In the genomic region with DNA sequence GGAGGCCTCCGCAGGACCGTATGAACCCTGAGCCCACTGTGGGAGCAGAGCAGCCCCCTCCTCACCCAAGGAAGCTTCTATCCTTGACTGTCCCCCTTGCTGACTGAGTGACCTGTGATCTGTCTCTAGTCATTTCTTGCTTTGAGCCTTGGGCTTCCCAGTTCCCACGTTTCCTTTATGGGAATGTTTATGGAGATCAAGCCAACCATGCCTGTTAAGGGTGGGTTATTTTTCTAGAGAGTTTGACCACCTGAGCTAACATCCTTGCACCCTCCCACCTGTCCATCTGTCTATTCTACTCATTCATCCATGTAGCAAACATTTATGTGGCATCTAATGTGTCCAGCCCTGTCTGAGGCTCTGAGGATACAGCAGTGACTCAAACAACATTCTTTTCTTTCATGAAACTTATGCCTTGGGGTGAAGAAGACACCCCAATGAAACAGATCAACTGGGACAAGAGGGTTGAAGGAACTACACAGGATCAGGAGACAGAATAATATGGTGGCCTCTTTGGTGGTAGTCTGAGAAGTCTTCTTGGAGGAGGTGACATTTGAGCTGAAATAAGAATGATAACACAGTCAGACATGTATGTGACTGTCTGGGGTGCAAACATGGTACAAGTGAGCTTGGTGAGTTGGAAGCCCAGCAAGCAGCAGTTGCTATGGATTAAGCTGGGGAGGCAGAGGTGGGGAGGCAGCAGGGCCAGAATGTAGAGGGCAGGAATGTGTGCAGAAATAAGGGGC, we compare ENCODE assay signal across 9 cellular contexts. TPM values are rescaled to one million over a fixed set of nuclear protein-coding genes. Genes with fewer than 3 reads are reported as not detected.
DNase-seq lines count a peak whose midpoint lies in the region; TF ChIP-seq lines count a peak whose summit lies in the region.
"Had no signal": no experiment of that assay in that cellular context is flagged by ENCODE, and none has a peak within 500 bp of the region (broad histone marks: within the 10 kb centered on the region; RNA-seq: fewer than 3 reads in every experiment).

No MANE protein-coding gene starts in this region.

- CTCF ChIA-PET in AG04450 (lab: Charles Lee), result no interaction called here

- H3K23me2 ChIP-seq in H9 (ENCODE audit: insufficient read length, low read depth, low read length, poor library complexity, severe bottlenecking), result no peaks in the 10 kb centered on the region

- H2AFZ ChIP-seq in H9 (ENCODE audit: low read length), result no peak overlapping the region

- peak overlapping the region in 2 of 3 experiments; percentile 90 to 94; a peak in 6 of 7 replicates for H3K27ac Mint-ChIP-seq in H9
- H3K27ac Mint-ChIP-seq in nephron progenitor cell, result peak overlapping the region; percentile 76

- peak overlapping the region; percentile 4 for H3K4me2 ChIP-seq in H9 (ENCODE audit: insufficient read depth, insufficient read length, low read length)

- peaks cover 5% of the 10 kb centered on the region for H3K27me3 ChIP-seq in AG04450 (ENCODE audit: control insufficient read depth, insufficient read depth, low read length)
- H3K27me3 ChIP-seq in H9 (ENCODE audit: insufficient read depth, low read length), result no peaks in the 10 kb centered on the region

- H4K91ac ChIP-seq in H9 (ENCODE audit: insufficient read length, low read depth, low read length), result no peak overlapping the region

- H2BK12ac ChIP-seq in H9 (ENCODE audit: insufficient read length, low read depth, low read length), result no peak overlapping the region

- no CpG with 5 or more reads among the region's 3 CpGs for WGBS in H9 (ENCODE audit: extremely low coverage, insufficient read length, low lambda C conversion rate)

- H3K4me1 Mint-ChIP-seq in H9, result peaks cover 23 to 29% of the 10 kb centered on the region in 2 experiments
- H3K4me1 Mint-ChIP-seq in nephron progenitor cell, result peaks cover 28% of the 10 kb centered on the region

- H3T11ph ChIP-seq in H9 (ENCODE audit: low read length), result no peak overlapping the region

- H3K27me3 Mint-ChIP-seq in H9 (ENCODE audit: low read depth) (0 out of 2 replicates have a peak, but pooled peaks cover 2% of the 10 kb centered on the region), nephron progenitor cell (ENCODE audit: low read depth, poor library complexity) (no peaks in the 10 kb centered on the region)

- H3K4me3 Mint-ChIP-seq in H9 (peak overlapping the region in 1 of 2 experiments; percentile 57; a peak in 3 of 5 replicates), nephron progenitor cell (peak overlapping the region; percentile 55)

- H2BK120ac ChIP-seq in H9 (ENCODE audit: low read depth, low read length, poor library complexity, severe bottlenecking), result no peak overlapping the region

- no peak overlapping the region for H3K4ac ChIP-seq in H9 (ENCODE audit: low read depth, low read length)

- H4K5ac ChIP-seq in H9 (ENCODE audit: insufficient read length, low read depth, low read length), result peak overlapping the region; percentile 41

- no peak overlapping the region for H4K8ac ChIP-seq in H9 (replicated peaks; ENCODE audit: insufficient read length, low read depth, low read length)

- H3K79me2 ChIP-seq in H9 (ENCODE audit: insufficient read depth, low read length), result no peaks in the 10 kb centered on the region; the same call in 1 of the 2 replicates

- DNase-seq in AG04450 (ENCODE audit: low read depth, low spot score) (no peak), H9 (no peak), caudate nucleus (lab: John Stamatoyannopoulos, UW) (no peak), nephron progenitor cell (no peak), ACHN (no peak), NCI-H1105 (lab: John Stamatoyannopoulos, UW) (no peak), medulla oblongata (ENCODE audit: extremely low spot score) (no peak)
- DNase-seq in stimulated activated CD4-positive, alpha-beta T cell treated with anti-CD3 and anti-CD28 coated beads, Interleukin-12 subunit alpha, Interleukin-12 subunit beta, amount 100 ng/mL, for 4 hours, result no peak
- DNase-seq: COR-L47 had no signal

- peak overlapping the region; percentile 48; the same call in 1 of the 2 replicates for H3K14ac ChIP-seq in H9 (ENCODE audit: insufficient read depth, low read length)

- H3K4me3 ChIP-seq in AG04450 (ENCODE audit: low read depth, low read length), result peak overlapping the region; percentile 32; the same call in 1 of the 2 replicates

- TF ChIP-seq CTCF in AG04450 (IDR thresholded peaks at IDR 0.05; ENCODE audit: low read depth, low read length) (no peak), H9 (conservative IDR thresholded peaks at IDR 0.05) (no peak), nephron progenitor cell (IDR thresholded peaks at IDR 0.05) (no peak)

- H3K9ac ChIP-seq in H9 (ENCODE audit: extremely low read depth, insufficient read length, low read length), result no peak overlapping the region

- H3K9me3 ChIP-seq in AG04450 (ENCODE audit: control insufficient read depth, insufficient read depth, low read length) (peaks cover 23% of the 10 kb centered on the region), H9 (ENCODE audit: control insufficient read depth, low read depth, low read length) (peaks cover 5% of the 10 kb centered on the region)

- in situ Hi-C loops in ACHN (cut with HindIII; ENCODE audit: low pct_ligation_motif_present, low pct_unique_long_range_greater_than_20kb, low sequenced_read_pairs), result no loop called here

- peaks cover 9% of the 10 kb centered on the region; the same call in 1 of the 2 replicates for H3K4me1 ChIP-seq in H9 (ENCODE audit: insufficient read depth, low read length)

- no peak overlapping the region for H2BK5ac ChIP-seq in H9 (ENCODE audit: insufficient read length, low read length)

- H2AK5ac ChIP-seq in H9 (ENCODE audit: insufficient read length, low read length), result peak overlapping the region; percentile 6

- H3K27ac ChIP-seq in AG04450 (ENCODE audit: low read depth, low read length) (peak overlapping the region; percentile 11), H9 (ENCODE audit: insufficient read length, low read depth, low read length) (peak overlapping the region; percentile 51), caudate nucleus (ENCODE audit: low read depth, low read length) (peak overlapping the region; percentile 94)

- H3K56ac ChIP-seq in H9 (ENCODE audit: insufficient read length, low read depth, low read length), result no peak overlapping the region

- no peaks in the 10 kb centered on the region for H3K79me1 ChIP-seq in H9 (ENCODE audit: insufficient read depth, low read depth, low read length, poor library complexity, severe bottlenecking)

- no peak overlapping the region for H2BK20ac ChIP-seq in H9 (ENCODE audit: low read depth, low read length, poor library complexity, severe bottlenecking)

- no peaks in the 10 kb centered on the region for H4K20me1 ChIP-seq in H9 (ENCODE audit: control insufficient read depth, insufficient read depth, insufficient read length)

- no peak overlapping the region for H2BK15ac ChIP-seq in H9 (ENCODE audit: low read depth, low read length)

- no peak overlapping the region for H3K23ac ChIP-seq in H9 (ENCODE audit: insufficient read length, low read depth, low read length)

- H3K18ac ChIP-seq in H9 (ENCODE audit: insufficient read length, low read depth, low read length), result no peak overlapping the region

- H3K9me3 Mint-ChIP-seq in H9 (peaks cover 6 to 15% of the 10 kb centered on the region in 2 experiments; a peak in 4 of 5 replicates), nephron progenitor cell (peaks cover 39% of the 10 kb centered on the region)

- peaks cover 31 to 35% (median 34%) of the 10 kb centered on the region in 3 experiments for H3K36me3 Mint-ChIP-seq in H9 (ENCODE audit: insufficient read depth in 1 of 3, low read depth in 3 of 3)
- H3K36me3 Mint-ChIP-seq in nephron progenitor cell (ENCODE audit: low read depth), result peaks cover 57% of the 10 kb centered on the region

- POLR2A ChIA-PET in AG04450 (lab: Yijun Ruan, JAX), result interaction anchor here (0.7 kb wide), 1 partner anchor 354 kb away, joined by 4 read pairs; no protein-coding TSS in a partner anchor

RNA-seq across cellular contexts. Expression of gene CERS4, which starts 30.5 kb away (rescaled TPM):
- 4.7 and 5.4 TPM in 2 replicates for polyA plus RNA-seq in AG04450 (2011; rRNA removed)
- polyA minus RNA-seq in AG04450 (2011; rRNA and poly(A)+ RNA removed), result 4.3 and 7.6 TPM in 2 replicates
- 62.6 and 66.5 TPM in 2 replicates for total RNA-seq in H9 (2021)

Comparison
In these comparisons a context has a peak if more than half of its experiments do, and no peak if none do; other contexts are left out.
1. H3K27ac ChIP-seq: peak in every context shown above with its lines; median percentile 94 in caudate nucleus; 51 in H9; 11 in AG04450.